24 cellular contexts compared by ENCODE assay signal in genomic region chr10:31100176-31100575, GRCh38.
A peak's percentile ranks its signal among the peaks of the same experiment; 100 is the strongest.
DNase-seq lines count a peak whose midpoint lies in the region; ATAC-seq, FAIRE-seq and TF ChIP-seq lines count a peak whose summit lies in the region.
"Had no signal": no experiment of that assay in that cellular context is flagged by ENCODE, and none has a peak within 500 bp of the region (broad histone marks: within the 10 kb centered on the region; RNA-seq: fewer than 3 reads in every experiment).

No MANE protein-coding gene starts in this region.

- H3K4me1 Mint-ChIP-seq in T-helper 1 cell treated with Interleukin-12 subunit alpha and Interleukin-12 subunit beta and Interleukin-4 antibody, amounts not matched to agents 30 μg/mL and 1 μg/mL, for 36 hours (ENCODE audit: low read depth), result peaks cover 59% of the 10 kb centered on the region
- H3K4me1 Mint-ChIP-seq in CD4-positive, CD25-positive, alpha-beta regulatory T cell, result peaks cover 8 to 21% (median 13%) of the 10 kb centered on the region in 4 donors
- peaks cover 16 to 25% (median 20%) of the 10 kb centered on the region in 3 donors for H3K4me1 Mint-ChIP-seq in T-cell

- H3K9ac ChIP-seq in endothelial cell of umbilical vein (replicated peaks; ENCODE audit: extremely low read depth, insufficient read depth, low read length), result no peak overlapping the region

- ATAC-seq in CD4-positive, CD25-positive, alpha-beta regulatory T cell (ENCODE audit: low read depth in 2 of 2), result no peak
- no peak for ATAC-seq in T-cell (replicated peaks in 1 of 4)
- ATAC-seq: left ventricle myocardium superior had no signal

- peak; percentile 64 for FAIRE-seq in endothelial cell of umbilical vein (lab: Jason Lieb, UNC)
- FAIRE-seq: small intestine had no signal

- H3K9me3 Mint-ChIP-seq in T-helper 1 cell treated with Interleukin-12 subunit alpha and Interleukin-12 subunit beta and Interleukin-4 antibody, amounts not matched to agents 30 μg/mL and 1 μg/mL, for 36 hours, result peaks cover 6% of the 10 kb centered on the region
- H3K9me3 Mint-ChIP-seq in CD4-positive, CD25-positive, alpha-beta regulatory T cell, result no peaks in the 10 kb centered on the region
- no peaks in the 10 kb centered on the region for H3K9me3 Mint-ChIP-seq in T-cell
- H3K9me3 Mint-ChIP-seq: activated B cell treated with CpG ODN at 0.5 μM for 24 hours; brain; CD8-positive, alpha-beta T cell; immature natural killer cell; naive thymus-derived CD8-positive, alpha-beta T cell had no signal

- H3K4me1 ChIP-seq in CD4-positive, CD25-positive, alpha-beta regulatory T cell (ENCODE audit: control insufficient read depth, insufficient read depth, low read length, poor library complexity, severe bottlenecking), result peaks cover 13% of the 10 kb centered on the region
- H3K4me1 ChIP-seq in PC-9 (replicated peaks; ENCODE audit: insufficient read depth), result peaks cover 30% of the 10 kb centered on the region
- H3K4me1 ChIP-seq in endothelial cell of umbilical vein (ENCODE audit: control insufficient read depth, extremely low read depth, insufficient read depth, low read length), result peaks cover 9% of the 10 kb centered on the region

- H4K20me1 ChIP-seq in PC-9 (ENCODE audit: insufficient read depth), result no peaks in the 10 kb centered on the region
- no peaks in the 10 kb centered on the region for H4K20me1 ChIP-seq in endothelial cell of umbilical vein (replicated peaks; ENCODE audit: control insufficient read depth, extremely low read depth, insufficient read depth, low read length)

- no peaks in the 10 kb centered on the region for H3K27me3 ChIP-seq in CD4-positive, CD25-positive, alpha-beta regulatory T cell (ENCODE audit: control insufficient read depth, insufficient read depth, low read length)
- no peaks in the 10 kb centered on the region for H3K27me3 ChIP-seq in PC-9 (ENCODE audit: insufficient read depth, low read depth)
- no peaks in the 10 kb centered on the region for H3K27me3 ChIP-seq in endothelial cell of umbilical vein (ENCODE audit: control insufficient read depth in 2 of 2, insufficient read depth in 2 of 2, low read length in 2 of 2)

- H3K4me2 ChIP-seq in PC-9 (peak overlapping the region; percentile 71), endothelial cell of umbilical vein (ENCODE audit: insufficient read depth, low read length) (no peak overlapping the region)

- no peak for TF ChIP-seq POLR2A in endothelial cell of umbilical vein (IDR thresholded peaks at IDR 0.05; ENCODE audit: low read depth, low read length)

- no peak overlapping the region for H3K27ac ChIP-seq in CD4-positive, CD25-positive, alpha-beta regulatory T cell (ENCODE audit: insufficient read depth, low read length, poor library complexity, severe bottlenecking)
- H3K27ac ChIP-seq in PC-9 (peak overlapping the region; percentile 87), endothelial cell of umbilical vein (ENCODE audit: insufficient read depth, low read depth, low read length) (no peak overlapping the region)
- H3K27ac ChIP-seq: 22Rv1 had no signal

- BruUV-seq in PC-9 (replicated peaks; lab: Mats Ljungman, UMichigan) (TSS peak; percentile 70), endothelial cell of umbilical vein (replicated peaks; lab: Mats Ljungman, UMichigan) (no TSS peak)

- H3K79me2 ChIP-seq in PC-9 (ENCODE audit: low read depth) (no peaks in the 10 kb centered on the region), endothelial cell of umbilical vein (ENCODE audit: control insufficient read depth, insufficient read depth, low read length) (no peaks in the 10 kb centered on the region)

- no peak overlapping the region for H2AFZ ChIP-seq in PC-9
- H2AFZ ChIP-seq in endothelial cell of umbilical vein (ENCODE audit: low read depth, low read length), result no peak overlapping the region

- peak overlapping the region; percentile 96 for H3K27ac Mint-ChIP-seq in T-helper 1 cell treated with Interleukin-12 subunit alpha and Interleukin-12 subunit beta and Interleukin-4 antibody, amounts not matched to agents 30 μg/mL and 1 μg/mL, for 36 hours
- H3K27ac Mint-ChIP-seq in CD4-positive, CD25-positive, alpha-beta regulatory T cell, result peak overlapping the region in 2 of 3 donors; percentile 42 to 44
- peak overlapping the region in 1 of 2 donors; percentile 61 for H3K27ac Mint-ChIP-seq in T-cell
- H3K27ac Mint-ChIP-seq: activated CD8-positive, alpha-beta T cell treated with anti-CD3 and anti-CD28 coated beads, Interleukin-2, amount 10 ng/mL, durations not matched to agents 7 days and 5 days; brain; CD8-positive, alpha-beta T cell; immature natural killer cell had no signal

- peaks cover 11% of the 10 kb centered on the region for H3K36me3 Mint-ChIP-seq in T-helper 1 cell treated with Interleukin-12 subunit alpha and Interleukin-12 subunit beta and Interleukin-4 antibody, amounts not matched to agents 30 μg/mL and 1 μg/mL, for 36 hours (ENCODE audit: low read depth)
- H3K36me3 Mint-ChIP-seq in CD4-positive, CD25-positive, alpha-beta regulatory T cell, result no peaks in the 10 kb centered on the region
- H3K36me3 Mint-ChIP-seq in T-cell, result no peaks in the 10 kb centered on the region
- H3K36me3 Mint-ChIP-seq: brain; CD8-positive, alpha-beta T cell; immature natural killer cell; naive thymus-derived CD8-positive, alpha-beta T cell had no signal

- H3K9me3 ChIP-seq in CD4-positive, CD25-positive, alpha-beta regulatory T cell (ENCODE audit: control insufficient read depth in 2 of 2, low read length in 2 of 2), result no peaks in the 10 kb centered on the region
- H3K9me3 ChIP-seq in PC-9 (ENCODE audit: insufficient read depth, low read depth), result no peaks in the 10 kb centered on the region
- no peaks in the 10 kb centered on the region for H3K9me3 ChIP-seq in endothelial cell of umbilical vein (replicated peaks; ENCODE audit: control insufficient read depth, insufficient read depth, low read length)

- H3F3A ChIP-seq in PC-9 (ENCODE audit: insufficient read depth, low read depth), result peaks cover 23% of the 10 kb centered on the region

- dilution Hi-C loops in endothelial cell of umbilical vein (cut with MboI; ENCODE audit: extremely low pct_ligation_motif_present, low sequenced_read_pairs), result no loop called here

- CTCF ChIA-PET in PC-9 (lab: Charles Lee), result no interaction called here
- CTCF ChIA-PET in endothelial cell of umbilical vein (lab: Charles Lee), result interaction anchor here (1.2 to 1.3 kb wide), 2 partner anchors 20 to 391 kb away, joined by 3 to 4 read pairs; no protein-coding TSS in a partner anchor
- CTCF ChIA-PET in T-cell (lab: Charles Lee), result interaction anchor here in 1 of 2 donors (0.6 kb wide), 1 partner anchor 466 kb away, joined by 6 read pairs; no protein-coding TSS in a partner anchor

- no peaks in the 10 kb centered on the region for H3K9me1 ChIP-seq in endothelial cell of umbilical vein (replicated peaks; ENCODE audit: control insufficient read depth, extremely low read depth, insufficient read depth, low read length)

- POLR2A ChIA-PET in PC-9 (lab: Charles Lee; ENCODE audit: unreplicated experiment) (interaction anchor here (0.7 kb wide), 1 partner anchor 167 kb away, joined by 3 read pairs; no protein-coding TSS in a partner anchor), endothelial cell of umbilical vein (lab: Charles Lee) (no interaction called here), T-cell (lab: Charles Lee) (interaction anchor here in 1 of 2 donors (0.5 kb wide), 1 partner anchor 364 kb away, joined by 3 read pairs; no protein-coding TSS in a partner anchor)

- H3K4me3 ChIP-seq in CD4-positive, CD25-positive, alpha-beta regulatory T cell (ENCODE audit: low read depth, low read length), result no peak overlapping the region
- H3K4me3 ChIP-seq in PC-9 (no peak overlapping the region), endothelial cell of umbilical vein (replicated peaks in 1 of 3; ENCODE audit: insufficient read depth in 1 of 3, low read depth in 1 of 3, low read length in 3 of 3) (no peak overlapping the region)

- no peak for TF ChIP-seq CTCF in PC-9 (conservative IDR thresholded peaks at IDR 0.05)
- no peak for TF ChIP-seq CTCF in endothelial cell of umbilical vein (IDR thresholded peaks at IDR 0.05; ENCODE audit: extremely low read depth in 1 of 2, insufficient read depth in 1 of 2, low read depth in 1 of 2, low read length in 2 of 2)

- H3K4me3 Mint-ChIP-seq in T-helper 1 cell treated with Interleukin-12 subunit alpha and Interleukin-12 subunit beta and Interleukin-4 antibody, amounts not matched to agents 30 μg/mL and 1 μg/mL, for 36 hours, result no peak overlapping the region
- no peak overlapping the region for H3K4me3 Mint-ChIP-seq in CD4-positive, CD25-positive, alpha-beta regulatory T cell
- no peak overlapping the region for H3K4me3 Mint-ChIP-seq in T-cell
- H3K4me3 Mint-ChIP-seq: activated B cell treated with CpG ODN at 0.5 μM for 24 hours; activated CD8-positive, alpha-beta T cell treated with anti-CD3 and anti-CD28 coated beads, Interleukin-2, amount 10 ng/mL, durations not matched to agents 7 days and 5 days; brain; CD8-positive, alpha-beta T cell; immature natural killer cell; naive thymus-derived CD8-positive, alpha-beta T cell had no signal

- H3K36me3 ChIP-seq in CD4-positive, CD25-positive, alpha-beta regulatory T cell (ENCODE audit: control insufficient read depth, insufficient read depth, low read length), result no peaks in the 10 kb centered on the region
- H3K36me3 ChIP-seq in PC-9 (ENCODE audit: low read depth), result no peaks in the 10 kb centered on the region
- H3K36me3 ChIP-seq in endothelial cell of umbilical vein (ENCODE audit: control insufficient read depth in 2 of 2, extremely low read depth in 1 of 2, insufficient read depth in 2 of 2, low read length in 2 of 2), result no peaks in the 10 kb centered on the region

- H3K27me3 Mint-ChIP-seq in T-helper 1 cell treated with Interleukin-12 subunit alpha and Interleukin-12 subunit beta and Interleukin-4 antibody, amounts not matched to agents 30 μg/mL and 1 μg/mL, for 36 hours (ENCODE audit: low read depth), result no peaks in the 10 kb centered on the region
- peaks cover 13% of the 10 kb centered on the region for H3K27me3 Mint-ChIP-seq in CD4-positive, CD25-positive, alpha-beta regulatory T cell
- H3K27me3 Mint-ChIP-seq in T-cell, result no peaks in the 10 kb centered on the region
- H3K27me3 Mint-ChIP-seq: brain; naive thymus-derived CD8-positive, alpha-beta T cell had no signal

- no peaks in the 10 kb centered on the region for H3K9me2 ChIP-seq in PC-9 (ENCODE audit: insufficient read depth)

- no peak for DNase-seq in T-helper 1 cell
- DNase-seq in CD4-positive, CD25-positive, alpha-beta regulatory T cell, result no peak
- DNase-seq in PC-9, result no peak
- DNase-seq in endothelial cell of umbilical vein (ENCODE audit: low read depth, low spot score), result no peak
- no peak for DNase-seq in activated CD8-positive, alpha-beta memory T cell treated with anti-CD3 and anti-CD28 coated beads, Interleukin-2, amount 50 U/mL, for 4 hours
- no peak for DNase-seq in D341Med (ENCODE audit: low spot score)
- no peak for DNase-seq in T-cell
- DNase-seq: activated B cell treated with CpG ODN at 0.5 μM for 24 hours; activated CD8-positive, alpha-beta T cell treated with anti-CD3 and anti-CD28 coated beads, Interleukin-2, amount 10 ng/mL, durations not matched to agents 7 days and 5 days; CD8-positive, alpha-beta T cell; effector CD4-positive, alpha-beta T cell; foreskin melanocyte; GF-D8; immature natural killer cell; KG1; left ventricle myocardium superior; midbrain; naive thymus-derived CD8-positive, alpha-beta T cell; NCI-H1694; retina had no signal

- intact Hi-C loops in PC-9 (cut with micrococcal nuclease; ENCODE audit: unreplicated experiment) (no loop called here), endothelial cell of umbilical vein (cut with micrococcal nuclease) (no loop called here)
